ENCODE assay signal across 8 cellular contexts in the genomic region with DNA sequence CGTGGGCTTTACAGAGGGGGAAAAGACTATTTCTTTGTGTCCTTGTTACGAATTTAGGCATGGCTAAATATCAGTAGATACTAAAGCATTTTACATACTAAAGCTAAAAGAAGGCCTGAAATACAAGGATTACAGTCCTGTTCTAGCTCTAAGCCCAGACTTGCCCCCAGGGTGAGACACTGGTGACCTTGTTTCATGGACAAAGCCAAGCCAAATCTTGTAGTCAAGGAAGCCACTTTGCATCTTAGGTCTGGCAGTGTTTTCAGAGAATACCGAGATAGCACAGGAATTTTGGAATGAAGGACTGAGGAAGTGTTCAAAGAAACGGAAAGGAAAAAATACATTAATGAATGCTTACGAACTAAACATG. TPM values are rescaled to one million over a fixed set of nuclear protein-coding genes. Genes with fewer than 3 reads are reported as not detected.
DNase-seq lines count a peak whose midpoint lies in the region; ATAC-seq and TF ChIP-seq lines count a peak whose summit lies in the region.

No MANE protein-coding gene starts in this region.

- no peaks in the 10 kb centered on the region for H3K27me3 Mint-ChIP-seq in natural killer cell (ENCODE audit: low read depth in 2 of 2)

- H4K20me1 ChIP-seq in BLaER1, result peaks cover 41% of the 10 kb centered on the region

- H3K4me1 ChIP-seq in BLaER1, result peaks cover 36% of the 10 kb centered on the region

- peak overlapping the region; percentile 98 to 99 for H3K27ac Mint-ChIP-seq in natural killer cell

- no peaks in the 10 kb centered on the region for H3K27me3 ChIP-seq in BLaER1
- H3K27me3 ChIP-seq in MG63, result no peaks in the 10 kb centered on the region
- no peaks in the 10 kb centered on the region for H3K27me3 ChIP-seq in dorsolateral prefrontal cortex

- peak overlapping the region; percentile 96 for H3K27ac ChIP-seq in BLaER1
- peak overlapping the region; percentile 82 to 99 (median 97) for H3K27ac ChIP-seq in dorsolateral prefrontal cortex

- TF ChIP-seq CTCF in dorsolateral prefrontal cortex (IDR thresholded peaks at IDR 0.05 in 54 of 56, conservative IDR thresholded peaks at IDR 0.05 in 2 of 56; ENCODE audit: low read depth in 1 of 56, partially characterized antibody in 56 of 56) (no peak), natural killer cell (IDR thresholded peaks at IDR 0.05) (no peak)

- no peaks in the 10 kb centered on the region for H3K9me3 Mint-ChIP-seq in natural killer cell

- H3K36me3 ChIP-seq in BLaER1 (peaks cover 8% of the 10 kb centered on the region; the same call in 1 of the 2 replicates), MG63 (no peaks in the 10 kb centered on the region; the same call in 1 of the 2 replicates)

- peak overlapping the region; percentile 96 for H3K4me2 ChIP-seq in BLaER1

- intact Hi-C loops in dorsolateral prefrontal cortex (cut with DNase I) (loop anchor here (1.0 to 10.0 kb wide), 6 partner anchors 42 to 171 kb away; a partner anchor contains a TSS), natural killer cell (cut with micrococcal nuclease) (loop anchor here (1.0 to 5.0 kb wide), 5 partner anchors 13 to 160 kb away; a partner anchor contains a TSS)

- H3K36me3 Mint-ChIP-seq in natural killer cell, result no peaks in the 10 kb centered on the region

- no peak for ATAC-seq in natural killer cell
- no peak for ATAC-seq in GM21717 (IDR thresholded peaks at IDR 0.05; ENCODE audit: unreplicated experiment)
- ATAC-seq in HG03432 (IDR thresholded peaks at IDR 0.05; ENCODE audit: unreplicated experiment), result no peak

- H3K4me1 Mint-ChIP-seq in natural killer cell, result peaks cover 41 to 47% of the 10 kb centered on the region in 2 donors

- no peak for DNase-seq in MG63
- DNase-seq in dorsolateral prefrontal cortex, result no peak
- DNase-seq in natural killer cell, result no peak
- no peak for DNase-seq in NCI-H774 (lab: John Stamatoyannopoulos, UW)
- no peak for DNase-seq in mesenteric fat pad (ENCODE audit: low spot score)

- H3K9me3 ChIP-seq in BLaER1 (no peaks in the 10 kb centered on the region), MG63 (no peaks in the 10 kb centered on the region)

- H3K4me3 ChIP-seq in BLaER1 (peak overlapping the region; percentile 99), MG63 (peak overlapping the region; percentile 89), dorsolateral prefrontal cortex (peak overlapping the region; percentile 61 to 99 (median 92))

- H3K4me3 Mint-ChIP-seq in natural killer cell, result peak overlapping the region; percentile 98

- H3K9ac ChIP-seq in BLaER1, result peak overlapping the region; percentile 94

RNA-seq across cellular contexts. Expression of a gene that starts 0.7 kb away (rescaled TPM):
- 21.3 and 41.9 TPM in 2 replicates for total RNA-seq in MG63 (2014; rRNA removed; shearing (Covaris generic); ENCODE audit: low replicate concordance)
- total RNA-seq in dorsolateral prefrontal cortex (100 to 1,000 TPM; 105 to 375 (median 251) TPM), natural killer cell (100 to 1,000 TPM; 204 to 233 (median 214) TPM), mesenteric fat pad (72.6 TPM)

RNA-seq across cellular contexts. Expression of a gene that starts 43.6 kb away (rescaled TPM):
- not detected in 2 replicates for total RNA-seq in MG63 (2014; rRNA removed; shearing (Covaris generic); ENCODE audit: low replicate concordance)
- 10 to 100 TPM; 11.4 to 42.6 (median 28.4) TPM for total RNA-seq in dorsolateral prefrontal cortex
- total RNA-seq in natural killer cell, result under 1 TPM; 0.19 to 0.63 (median 0.32) TPM
- not detected for total RNA-seq in mesenteric fat pad

RNA-seq across cellular contexts. Expression of a gene that starts 50.4 kb away (rescaled TPM):
- 21.8 and 26.5 TPM in 2 replicates for total RNA-seq in MG63 (2014; rRNA removed; shearing (Covaris generic); ENCODE audit: low replicate concordance)
- total RNA-seq in dorsolateral prefrontal cortex, result 10 to 100 TPM; 29.0 to 63.1 (median 46.5) TPM
- total RNA-seq in natural killer cell, result 10 to 100 TPM; 29.7 to 38.4 (median 32.2) TPM
- 68.7 TPM for total RNA-seq in mesenteric fat pad

Comparison
In these comparisons a context has a peak if more than half of its experiments do, and no peak if none do; other contexts are left out.
1. RNA of a gene that starts 43.6 kb away (total RNA-seq): 11.4 to 42.6 TPM in dorsolateral prefrontal cortex; 0.19 to 0.63 TPM in natural killer cell, not detected in mesenteric fat pad (single experiment) and not detected in MG63; every median in the first group is over 4 times any median in the second.
2. Peak in every context shown above with its lines, with median percentiles within 50 percentile points of each other: H3K4me3 ChIP-seq.